In genomic region chr4:6932475-6932874, GRCh38 we compare ENCODE assay signal across 21 cellular contexts. TPM values are rescaled to one million over a fixed set of nuclear protein-coding genes. Genes with fewer than 3 reads are reported as not detected.
A peak's percentile ranks its signal among the peaks of the same experiment; 100 is the strongest.
DNase-seq lines count a peak whose midpoint lies in the region; ATAC-seq and TF ChIP-seq lines count a peak whose summit lies in the region.
"Had no signal": no experiment of that assay in that cellular context is flagged by ENCODE, and none has a peak within 500 bp of the region (broad histone marks: within the 10 kb centered on the region; RNA-seq: fewer than 3 reads in every experiment).

No MANE protein-coding gene starts in this region.

- peak overlapping the region in 9 of 11 experiments; percentile 7 to 96 (median 39); a peak in 12 of 22 replicates for H3K27ac ChIP-seq in BLaER1 treated with 17β-estradiol and CSF1 and Interleukin-3, amounts not matched to agents 10 nM and 100 nM
- H3K27ac ChIP-seq in IMR-90 (ENCODE audit: insufficient read depth, low read length) (no peak overlapping the region), coronary artery (no peak overlapping the region)
- no peak overlapping the region for H3K27ac ChIP-seq in naive thymus-derived CD4-positive, alpha-beta T cell (ENCODE audit: low read depth, low read length)
- H3K27ac ChIP-seq: A549, C4-2B had no signal

- CTCF ChIA-PET in IMR-90 (lab: Yijun Ruan, JAX) = no interaction called here
- CTCF ChIA-PET in naive thymus-derived CD4-positive, alpha-beta T cell (lab: Charles Lee) = no interaction called here

- peaks cover 59 to 87% (median 81%) of the 10 kb centered on the region in 11 experiments for H3K36me3 ChIP-seq in BLaER1 treated with 17β-estradiol and CSF1 and Interleukin-3, amounts not matched to agents 10 nM and 100 nM
- no peaks in the 10 kb centered on the region; the same call in 1 of the 2 replicates for H3K36me3 ChIP-seq in IMR-90 (ENCODE audit: control insufficient read depth, insufficient read depth, low read length)
- H3K36me3 ChIP-seq in naive thymus-derived CD4-positive, alpha-beta T cell (ENCODE audit: control insufficient read depth in 2 of 3, insufficient read depth in 3 of 3, low read length in 3 of 3) = peaks cover 0 to 7% (median 0%) of the 10 kb centered on the region in 3 experiments
- H3K36me3 ChIP-seq: MG63 had no signal

- no peak overlapping the region for H4K8ac ChIP-seq in IMR-90 (ENCODE audit: low read depth in 2 of 2, low read length in 2 of 2)

- H2BK120ac ChIP-seq in IMR-90 (ENCODE audit: low read depth, low read length) = no peak overlapping the region

- peak overlapping the region; percentile 17 for H2AFZ ChIP-seq in IMR-90 (replicated peaks; ENCODE audit: low read length, poor library complexity)

- in situ Hi-C loops in IMR-90 (cut with MboI; ENCODE audit: low sequenced_read_pairs) = no loop called here

- H3K4me1 Mint-ChIP-seq in naive thymus-derived CD4-positive, alpha-beta T cell = peaks cover 51 to 79% (median 72%) of the 10 kb centered on the region in 7 donors
- peaks cover 31 to 61% of the 10 kb centered on the region in 2 donors for H3K4me1 Mint-ChIP-seq in stimulated activated naive B cell treated with anti-CD40 and anti-IgM and Interleukin-4, amounts not matched to agents 10 μg/mL and 1 μg/mL and 100 μg/mL, for 72 hours

- H3K27me3 Mint-ChIP-seq in naive thymus-derived CD4-positive, alpha-beta T cell = no peaks in the 10 kb centered on the region
- H3K27me3 Mint-ChIP-seq in stimulated activated naive B cell treated with anti-CD40 and anti-IgM and Interleukin-4, amounts not matched to agents 10 μg/mL and 1 μg/mL and 100 μg/mL, for 72 hours = no peaks in the 10 kb centered on the region

- no peak overlapping the region for H4K91ac ChIP-seq in IMR-90 (ENCODE audit: insufficient read depth, low read depth, low read length)

- no peak overlapping the region for H3K4ac ChIP-seq in IMR-90 (ENCODE audit: low read depth, low read length)

- no peak for TF ChIP-seq CTCF in IMR-90 (conservative IDR thresholded peaks at IDR 0.05; ENCODE audit: low read depth, low read length)
- TF ChIP-seq CTCF in coronary artery (IDR thresholded peaks at IDR 0.05) = no peak

- no peak for TF ChIP-seq RAD21 in IMR-90 (IDR thresholded peaks at IDR 0.05; ENCODE audit: low read length)

- no peak overlapping the region for H3K23ac ChIP-seq in IMR-90 (ENCODE audit: low read depth, low read length)

- peaks cover 7% of the 10 kb centered on the region; the same call in 1 of the 2 replicates for H3K9me1 ChIP-seq in IMR-90 (ENCODE audit: insufficient read depth, low read length)

- H2AK5ac ChIP-seq in IMR-90 (ENCODE audit: low read depth, low read length) = no peak overlapping the region

- intact Hi-C loops in IMR-90 (cut with micrococcal nuclease) = no loop called here
- intact Hi-C loops in naive thymus-derived CD4-positive, alpha-beta T cell (cut with micrococcal nuclease) = no loop called here

- peak overlapping the region in 9 of 11 experiments; percentile 10 to 99 (median 32); a peak in 12 of 22 replicates for H3K4me2 ChIP-seq in BLaER1 treated with 17β-estradiol and CSF1 and Interleukin-3, amounts not matched to agents 10 nM and 100 nM
- H3K4me2 ChIP-seq in IMR-90 (ENCODE audit: low read depth, low read length) = no peak overlapping the region
- H3K4me2 ChIP-seq: A549 had no signal

- POLR2A ChIA-PET in IMR-90 (lab: Charles Lee; ENCODE audit: unreplicated experiment) = no interaction called here
- POLR2A ChIA-PET in naive thymus-derived CD4-positive, alpha-beta T cell (lab: Charles Lee) = interaction anchor here (1.6 kb wide), 1 partner anchor 9 kb away, joined by 9 read pairs; no protein-coding TSS in a partner anchor

- H4K5ac ChIP-seq in IMR-90 (ENCODE audit: low read depth, low read length) = no peak overlapping the region

- H3K9me3 Mint-ChIP-seq in naive thymus-derived CD4-positive, alpha-beta T cell = peaks cover 0 to 9% (median 0%) of the 10 kb centered on the region in 11 donors
- peaks cover 8 to 10% of the 10 kb centered on the region in 2 donors for H3K9me3 Mint-ChIP-seq in stimulated activated naive B cell treated with anti-CD40 and anti-IgM and Interleukin-4, amounts not matched to agents 10 μg/mL and 1 μg/mL and 100 μg/mL, for 72 hours

- H3K9ac ChIP-seq in BLaER1 treated with 17β-estradiol and CSF1 and Interleukin-3, amounts not matched to agents 10 nM and 100 nM = no peak overlapping the region
- no peak overlapping the region for H3K9ac ChIP-seq in IMR-90 (ENCODE audit: low read depth, low read length)

- no peak overlapping the region for H3K18ac ChIP-seq in IMR-90 (ENCODE audit: low read depth, low read length)

- no peak overlapping the region for H3K4me3 Mint-ChIP-seq in naive thymus-derived CD4-positive, alpha-beta T cell
- H3K4me3 Mint-ChIP-seq in stimulated activated naive B cell treated with anti-CD40 and anti-IgM and Interleukin-4, amounts not matched to agents 10 μg/mL and 1 μg/mL and 100 μg/mL, for 72 hours = no peak overlapping the region

- no peak overlapping the region for H2AK9ac ChIP-seq in IMR-90 (replicated peaks; ENCODE audit: low read depth, low read length, poor library complexity)

- BruUV-seq in IMR-90 (replicated peaks; lab: Mats Ljungman, UMichigan) = no TSS peak

- no peak overlapping the region for H2BK15ac ChIP-seq in IMR-90 (ENCODE audit: low read depth, low read length)

- H2BK5ac ChIP-seq in IMR-90 (ENCODE audit: low read depth, low read length, poor library complexity, severe bottlenecking) = no peak overlapping the region

- peaks cover 0 to 46% (median 37%) of the 10 kb centered on the region in 11 experiments; a peak in 19 of 22 replicates for H3K9me3 ChIP-seq in BLaER1 treated with 17β-estradiol and CSF1 and Interleukin-3, amounts not matched to agents 10 nM and 100 nM (replicated peaks in 1 of 11)
- H3K9me3 ChIP-seq in IMR-90 (ENCODE audit: control insufficient read depth, insufficient read depth, low read length) = no peaks in the 10 kb centered on the region
- H3K9me3 ChIP-seq in naive thymus-derived CD4-positive, alpha-beta T cell (ENCODE audit: control insufficient read depth in 2 of 3, low read length in 3 of 3) = no peaks in the 10 kb centered on the region
- H3K9me3 ChIP-seq: A549, MG63 had no signal

- no peak for DNase-seq in IMR-90
- DNase-seq in naive thymus-derived CD4-positive, alpha-beta T cell = no peak
- no peak for DNase-seq in stimulated activated naive B cell treated with anti-CD40 and anti-IgM and Interleukin-4, amounts not matched to agents 10 μg/mL and 1 μg/mL and 100 μg/mL, for 72 hours
- DNase-seq in coronary artery (ENCODE audit: low spot score) = no peak
- DNase-seq: AML-193, DMS153, DND-41, KG1, MG63, NCI-H1105 treated with DMSO at 0.1 percent for 48 hours, NCI-H2029, NCI-H446 treated with DMSO at 0.1 percent for 48 hours, NCI-H526 treated with DMSO at 0.1 percent for 48 hours, RPMI8226, SHP77 had no signal

- peak overlapping the region in 6 of 9 donors; percentile 2 to 67 (median 31) for H3K27ac Mint-ChIP-seq in naive thymus-derived CD4-positive, alpha-beta T cell
- H3K27ac Mint-ChIP-seq in stimulated activated naive B cell treated with anti-CD40 and anti-IgM and Interleukin-4, amounts not matched to agents 10 μg/mL and 1 μg/mL and 100 μg/mL, for 72 hours = peak overlapping the region; percentile 21

- H3K14ac ChIP-seq in IMR-90 (replicated peaks; ENCODE audit: low read depth, low read length) = no peak overlapping the region

- H2BK20ac ChIP-seq in IMR-90 (ENCODE audit: low read depth, low read length) = no peak overlapping the region

- H3K56ac ChIP-seq in IMR-90 (ENCODE audit: extremely low read depth, insufficient read depth, low read length) = no peak overlapping the region

- dilution Hi-C loops in IMR-90 (cut with HindIII; ENCODE audit: low sequenced_read_pairs, unreplicated experiment) = no loop called here

- ATAC-seq in IMR-90 (ENCODE audit: low read depth) (no peak), HG02759 (IDR thresholded peaks at IDR 0.05; ENCODE audit: unreplicated experiment) (no peak), esophagus mucosa (no peak)
- ATAC-seq in naive thymus-derived CD4-positive, alpha-beta T cell = no peak
- no peak for ATAC-seq in stimulated activated naive B cell treated with anti-CD40 and anti-IgM and Interleukin-4, amounts not matched to agents 10 μg/mL and 1 μg/mL and 100 μg/mL, for 72 hours (replicated peaks)
- ATAC-seq: A549, HCT116 had no signal

- H3K4me3 ChIP-seq in BLaER1 treated with 17β-estradiol and CSF1 and Interleukin-3, amounts not matched to agents 10 nM and 100 nM = peak overlapping the region in 2 of 10 experiments; percentile 2 to 6; a peak in 1 of 20 replicates
- no peak overlapping the region for H3K4me3 ChIP-seq in IMR-90 (ENCODE audit: insufficient read depth, low read depth, low read length)
- H3K4me3 ChIP-seq in naive thymus-derived CD4-positive, alpha-beta T cell (ENCODE audit: low read length) = no peak overlapping the region
- no peak overlapping the region for H3K4me3 ChIP-seq in coronary artery
- H3K4me3 ChIP-seq: A549, MG63 had no signal

- peaks cover 44 to 51% of the 10 kb centered on the region in 2 experiments for H3K79me1 ChIP-seq in IMR-90 (ENCODE audit: low read depth in 1 of 2, low read length in 2 of 2)

- 86% methylated on average over 3 of the region's 3 CpGs; no CpG with 5 or more reads in 1 of the 2 experiments for WGBS in IMR-90 (ENCODE audit: extremely low coverage in 2 of 2, insufficient read length in 1 of 2), 2 experiments

- peaks cover 89 to 99% (median 97%) of the 10 kb centered on the region in 10 experiments for H3K4me1 ChIP-seq in BLaER1 treated with 17β-estradiol and CSF1 and Interleukin-3, amounts not matched to agents 10 nM and 100 nM
- peaks cover 11% of the 10 kb centered on the region for H3K4me1 ChIP-seq in IMR-90 (ENCODE audit: control insufficient read depth, insufficient read depth, low read length)
- peaks cover 4 to 21% of the 10 kb centered on the region in 2 donors for H3K4me1 ChIP-seq in naive thymus-derived CD4-positive, alpha-beta T cell (ENCODE audit: control insufficient read depth in 2 of 2, insufficient read depth in 2 of 2, low read length in 2 of 2)
- H3K4me1 ChIP-seq: A549 had no signal

- TF ChIP-seq POLR2A in IMR-90 (IDR thresholded peaks at IDR 0.05; ENCODE audit: low read depth, low read length) = no peak

- H4K20me1 ChIP-seq in BLaER1 treated with 17β-estradiol and CSF1 and Interleukin-3, amounts not matched to agents 10 nM and 100 nM = peaks cover 0 to 35% (median 6%) of the 10 kb centered on the region in 11 experiments; a peak in 11 of 22 replicates
- H4K20me1 ChIP-seq in IMR-90 (ENCODE audit: insufficient read depth, low read length) = peaks cover 13% of the 10 kb centered on the region

- H3K36me3 Mint-ChIP-seq in naive thymus-derived CD4-positive, alpha-beta T cell = peaks cover 17 to 46% (median 37%) of the 10 kb centered on the region in 5 donors
- H3K36me3 Mint-ChIP-seq in stimulated activated naive B cell treated with anti-CD40 and anti-IgM and Interleukin-4, amounts not matched to agents 10 μg/mL and 1 μg/mL and 100 μg/mL, for 72 hours = peaks cover 49 to 65% of the 10 kb centered on the region in 2 donors

- no peaks in the 10 kb centered on the region for H3K27me3 ChIP-seq in BLaER1 treated with 17β-estradiol and CSF1 and Interleukin-3, amounts not matched to agents 10 nM and 100 nM
- no peaks in the 10 kb centered on the region for H3K27me3 ChIP-seq in IMR-90 (ENCODE audit: control insufficient read depth, insufficient read depth, low read length)
- H3K27me3 ChIP-seq in naive thymus-derived CD4-positive, alpha-beta T cell (ENCODE audit: control insufficient read depth in 2 of 2, insufficient read depth in 2 of 2, low read length in 2 of 2) = no peaks in the 10 kb centered on the region
- H3K27me3 ChIP-seq: MG63 had no signal

RNA-seq across cellular contexts. Expression of gene TBC1D14, which starts 22.8 kb away (rescaled TPM):
- total RNA-seq in IMR-90 (2012; rRNA removed) = 40.7 and 48.9 TPM in 2 replicates
- 29.8 and 31.7 TPM in 2 replicates for polyA plus RNA-seq in IMR-90 (2012; rRNA removed)
- 22.3 and 23.4 TPM in 2 replicates for polyA plus RNA-seq in IMR-90 (2012; cell fraction: cytosol; rRNA removed)
- 23.4 and 27.7 TPM in 2 replicates for polyA plus RNA-seq in IMR-90 (2012; cell fraction: nucleus; rRNA removed; ENCODE audit: low replicate concordance)
- total RNA-seq in naive thymus-derived CD4-positive, alpha-beta T cell = 10 to 100 TPM; 42.9 to 72.2 (median 58.3) TPM
- 10 to 100 TPM; 34.4 to 53.5 TPM for polyA plus RNA-seq in naive thymus-derived CD4-positive, alpha-beta T cell
- total RNA-seq in esophagus mucosa = 48.1 TPM

Comparison
In these comparisons a context has a peak if more than half of its experiments do, and no peak if none do; other contexts are left out.
1. H3K27ac ChIP-seq: peak in BLaER1 treated with 17β-estradiol and CSF1 and Interleukin-3, amounts not matched to agents 10 nM and 100 nM (9 of 11); none in IMR-90 (single experiment), naive thymus-derived CD4-positive, alpha-beta T cell (single experiment) and coronary artery (0 of 2).